In the genomic region with DNA sequence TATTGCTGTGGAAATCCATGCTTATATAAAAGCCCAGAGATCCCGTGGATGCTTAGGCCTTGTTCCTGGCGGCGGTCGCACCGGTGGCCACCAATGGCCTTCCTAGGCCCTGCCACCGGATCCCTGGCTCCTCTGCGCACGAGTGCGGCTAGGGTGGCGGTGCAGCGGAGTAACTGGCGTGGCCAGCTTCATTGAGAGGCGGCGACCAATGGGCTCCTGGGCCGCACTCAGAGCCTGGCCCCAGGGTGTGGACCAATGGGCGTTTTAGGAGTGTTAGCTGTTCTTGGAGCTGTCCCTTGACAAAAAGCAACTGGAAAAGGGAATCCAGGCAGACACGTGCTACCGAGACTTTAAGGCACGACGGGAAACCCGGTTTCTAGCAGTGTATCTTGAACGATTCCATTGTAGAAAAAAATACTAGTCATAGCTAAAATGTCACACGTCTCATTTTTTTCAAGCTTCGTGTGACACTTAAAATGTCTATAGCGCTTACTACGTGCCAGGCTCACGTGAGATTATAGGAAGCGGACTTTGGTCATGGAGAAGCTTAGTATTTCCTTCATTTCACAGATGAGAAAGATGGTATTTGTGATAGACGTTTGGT, we compare ENCODE assay signal across 8 cellular contexts. TPM values are rescaled to one million over a fixed set of nuclear protein-coding genes. Genes with fewer than 3 reads are reported as not detected.
DNase-seq lines count a peak whose midpoint lies in the region; ATAC-seq and TF ChIP-seq lines count a peak whose summit lies in the region.

No MANE protein-coding gene starts in this region.

- DNase-seq in NCI-H1694 (lab: John Stamatoyannopoulos, UW) = peak; percentile 27
- no peak for DNase-seq in NCI-H1694 treated with DMSO at 0.1 percent for 48 hours (lab: John Stamatoyannopoulos, UW)
- DNase-seq in NCI-H2196 treated with DMSO at 0.1 percent for 48 hours (lab: John Stamatoyannopoulos, UW; ENCODE audit: unreplicated experiment) = peak; percentile 68
- DNase-seq in activated CD4-positive, CD25-positive, alpha-beta regulatory T cell (lab: John Stamatoyannopoulos, UW) = peak; percentile 22 to 48 (median 40)
- DNase-seq in caudate nucleus (lab: John Stamatoyannopoulos, UW) = peak in 60 of 61 donors; percentile 35 to 88 (median 70)
- DNase-seq in iris pigment epithelial cell (ENCODE audit: low read depth) = peak; percentile 90
- DNase-seq in smooth muscle cell (lab: John Stamatoyannopoulos, UW; ENCODE audit: unreplicated experiment) = peak; percentile 85

- no peak overlapping the region for H2AFZ ChIP-seq in smooth muscle cell (ENCODE audit: low read depth)

- no peaks in the 10 kb centered on the region for H3K27me3 ChIP-seq in smooth muscle cell (ENCODE audit: low read depth)

- H3K27ac ChIP-seq in caudate nucleus (ENCODE audit: low read depth, low read length) = peak overlapping the region; percentile 79
- peak overlapping the region; percentile 79 for H3K27ac ChIP-seq in smooth muscle cell (ENCODE audit: low read depth)

- peak overlapping the region; percentile 82 for H3K9ac ChIP-seq in smooth muscle cell (ENCODE audit: low read depth)

- H3K4me1 ChIP-seq in smooth muscle cell (ENCODE audit: low read depth) = peaks cover 43% of the 10 kb centered on the region

- no peaks in the 10 kb centered on the region for H3K36me3 ChIP-seq in smooth muscle cell (ENCODE audit: low read depth)

- WGBS in smooth muscle cell (ENCODE audit: low lambda C conversion rate) = under 1% methylated on average over 29 of the region's 29 CpGs

- peak overlapping the region; percentile 85 for H3K4me3 ChIP-seq in smooth muscle cell

- peaks cover 4% of the 10 kb centered on the region for H3F3A ChIP-seq in smooth muscle cell (ENCODE audit: low read depth)

- H4K20me1 ChIP-seq in smooth muscle cell (ENCODE audit: low read depth) = peaks cover 62% of the 10 kb centered on the region

- H3K79me2 ChIP-seq in smooth muscle cell (ENCODE audit: low read depth) = peaks cover 65% of the 10 kb centered on the region

- no peak for TF ChIP-seq CTCF in smooth muscle cell (IDR thresholded peaks at IDR 0.05; ENCODE audit: borderline replicate concordance, insufficient read depth, poor library complexity, severe bottlenecking)

- peak overlapping the region; percentile 88 for H3K4me2 ChIP-seq in smooth muscle cell

- peak; percentile 26 for ATAC-seq in HG03025 (IDR thresholded peaks at IDR 0.05; ENCODE audit: low FRiP score, unreplicated experiment)

- no peaks in the 10 kb centered on the region for H3K9me3 ChIP-seq in smooth muscle cell (replicated peaks; ENCODE audit: low read depth)

RNA-seq across cellular contexts. Expression of a gene that starts 1.7 kb away (rescaled TPM):
- total RNA-seq in smooth muscle cell = 56.7 and 67.8 TPM in 2 replicates
- 20.8 and 31.2 TPM in 2 replicates for polyA plus RNA-seq in smooth muscle cell
